Comparison of ENCODE assay signal across 8 cellular contexts in genomic region chr10:122062831-122063674, GRCh38.
DNase-seq lines count a peak whose midpoint lies in the region; ATAC-seq and TF ChIP-seq lines count a peak whose summit lies in the region.

No MANE protein-coding gene starts in this region.

- no peaks in the 10 kb centered on the region for H3K36me3 ChIP-seq in right atrium auricular region

- H3K27me3 ChIP-seq in right atrium auricular region = no peaks in the 10 kb centered on the region

- ATAC-seq in HG02884 (IDR thresholded peaks at IDR 0.05; ENCODE audit: unreplicated experiment) = no peak
- ATAC-seq in GM21381 (IDR thresholded peaks at IDR 0.05; ENCODE audit: unreplicated experiment) = no peak

- no peaks in the 10 kb centered on the region for H3K9me3 ChIP-seq in right atrium auricular region

- H3K27ac ChIP-seq in right atrium auricular region = peak overlapping the region; percentile 88 to 95

- peaks cover 4 to 24% of the 10 kb centered on the region in 2 donors for H3K4me1 ChIP-seq in right atrium auricular region

- DNase-seq in COR-L47 (lab: John Stamatoyannopoulos, UW) (peak; percentile 56), NCI-H146 treated with DMSO at 0.1 percent for 48 hours (lab: John Stamatoyannopoulos, UW; ENCODE audit: unreplicated experiment) (peak; percentile 75), amniotic stem cell (lab: John Stamatoyannopoulos, UW) (peak; percentile 77), right atrium auricular region (ENCODE audit: low spot score) (peak; percentile 90), skeletal muscle cell (ENCODE audit: low read depth) (peak; percentile 73), AML-193 (lab: John Stamatoyannopoulos, UW) (no peak)

- no peak for TF ChIP-seq CTCF in right atrium auricular region (IDR thresholded peaks at IDR 0.05)

- H3K4me3 ChIP-seq in right atrium auricular region (no peak overlapping the region), skeletal muscle cell (ENCODE audit: low read depth, low read length) (no peak overlapping the region)

Comparison
In these comparisons a context has a peak if more than half of its experiments do, and no peak if none do; other contexts are left out.
1. DNase-seq: peak in COR-L47 (single experiment), NCI-H146 treated with DMSO at 0.1 percent for 48 hours (single experiment), amniotic stem cell (single experiment), right atrium auricular region (single experiment) and skeletal muscle cell (single experiment); none in AML-193 (0 of 2).